In the genomic region with DNA sequence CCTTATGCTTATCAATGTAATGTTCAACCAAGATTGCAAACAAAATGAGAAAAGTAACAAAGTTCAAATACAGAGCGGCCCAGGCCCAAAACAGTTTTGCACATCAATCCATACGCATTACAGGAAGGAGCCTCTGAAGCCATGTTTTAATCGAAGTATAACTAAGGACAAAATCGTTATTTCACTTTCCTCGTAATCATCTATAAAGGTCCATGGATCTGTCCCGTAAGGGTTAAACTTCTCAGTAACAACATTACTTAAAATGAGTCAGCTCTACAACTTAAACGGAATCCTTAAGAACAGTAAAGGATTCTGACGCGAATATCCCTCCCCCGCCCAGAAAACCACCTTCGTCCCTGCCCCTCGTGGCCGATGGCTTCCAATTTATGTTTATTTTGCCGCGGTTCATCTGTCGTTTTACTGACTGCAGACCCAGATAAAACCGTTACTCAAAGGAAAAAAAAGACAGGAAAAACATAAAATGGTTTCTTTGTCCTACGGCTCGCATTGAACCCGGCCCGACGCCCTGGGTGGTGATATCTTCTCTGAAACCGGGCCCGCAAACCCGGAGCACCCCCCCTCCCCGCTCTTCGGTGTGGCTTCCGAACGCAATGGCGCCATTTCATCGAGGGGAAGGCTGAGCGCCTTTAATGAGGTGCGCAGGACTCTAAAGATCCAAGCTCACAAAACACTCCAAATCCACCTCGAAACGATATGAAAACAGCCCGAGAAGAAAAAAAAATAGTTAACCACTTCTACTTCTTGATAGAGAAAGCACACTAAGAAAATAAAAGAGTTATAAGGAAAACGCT, we compare ENCODE assay signal across 8 cellular contexts. TPM values are rescaled to one million over a fixed set of nuclear protein-coding genes. Genes with fewer than 3 reads are reported as not detected.
DNase-seq lines count a peak whose midpoint lies in the region; FAIRE-seq and TF ChIP-seq lines count a peak whose summit lies in the region.

No MANE protein-coding gene starts in this region.

- H3K4me1 ChIP-seq in OCI-LY3 (ENCODE audit: low read length): peaks cover 45% of the 10 kb centered on the region
- H3K4me1 ChIP-seq in neuron (ENCODE audit: insufficient read depth, low read length): peaks cover 40% of the 10 kb centered on the region

- no peak for TF ChIP-seq CTCF in OCI-LY3 (IDR thresholded peaks at IDR 0.05; ENCODE audit: low read depth, low read length)
- TF ChIP-seq CTCF in fibroblast of villous mesenchyme (IDR thresholded peaks at IDR 0.05; ENCODE audit: insufficient read depth, low read depth, low read length): no peak
- TF ChIP-seq CTCF in D721Med (IDR thresholded peaks at IDR 0.05; ENCODE audit: insufficient read depth, missing control alignments): no peak

- peaks cover 73% of the 10 kb centered on the region for H4K20me1 ChIP-seq in OCI-LY3 (ENCODE audit: insufficient read depth, low read length)

- H3K4me2 ChIP-seq in OCI-LY3 (ENCODE audit: low read length): peak overlapping the region; percentile 84

- peak overlapping the region; percentile 100 for H3K9ac ChIP-seq in OCI-LY3 (ENCODE audit: low read length)

- peaks cover 91% of the 10 kb centered on the region for H3K79me2 ChIP-seq in OCI-LY3 (ENCODE audit: low read length)

- H3K27me3 ChIP-seq in OCI-LY3 (ENCODE audit: low read depth, low read length) (no peaks in the 10 kb centered on the region), neuron (ENCODE audit: insufficient read depth, low read length) (no peaks in the 10 kb centered on the region)

- H3K4me3 ChIP-seq in OCI-LY3 (ENCODE audit: low read length) (peak overlapping the region; percentile 98), fibroblast of villous mesenchyme (ENCODE audit: low read depth, low read length) (peak overlapping the region; percentile 97), neuron (ENCODE audit: low read length) (peak overlapping the region; percentile 90)

- peak; percentile 50 for DNase-seq in NCI-H1694 treated with DMSO at 0.1 percent for 48 hours (lab: John Stamatoyannopoulos, UW)
- DNase-seq in NCI-H1694 (lab: John Stamatoyannopoulos, UW): no peak
- peak; percentile 57 for DNase-seq in activated T-helper 9 cell treated with anti-CD3 and anti-CD28 coated beads, Interleukin-2, amount 50 U/mL, for 16 hours (ENCODE audit: low read depth)
- DNase-seq in fibroblast of villous mesenchyme (ENCODE audit: low read depth): peak; percentile 56
- peak; percentile 87 for DNase-seq in superior temporal gyrus (ENCODE audit: extremely low spot score)
- no peak for DNase-seq in D721Med (ENCODE audit: insufficient read length, low spot score)

- H3K36me3 ChIP-seq in OCI-LY3 (replicated peaks; ENCODE audit: low read depth, low read length): peaks cover 67% of the 10 kb centered on the region
- peaks cover 53% of the 10 kb centered on the region for H3K36me3 ChIP-seq in neuron (ENCODE audit: insufficient read depth, low read length)

- no peak for FAIRE-seq in D721Med (lab: Jason Lieb, UNC)

- H2AFZ ChIP-seq in OCI-LY3 (ENCODE audit: low read depth, low read length): no peak overlapping the region
- H2AFZ ChIP-seq in neuron (ENCODE audit: low read depth, low read length): no peak overlapping the region

- peak overlapping the region; percentile 100 for H3K27ac ChIP-seq in OCI-LY3 (ENCODE audit: low read length)

- H3K9me3 ChIP-seq in OCI-LY3 (ENCODE audit: insufficient read depth, low read length) (no peaks in the 10 kb centered on the region), neuron (ENCODE audit: low read length) (no peaks in the 10 kb centered on the region)

RNA-seq across cellular contexts. Expression of a gene that starts 1.0 kb away (rescaled TPM):
- 128 and 135 TPM in 2 replicates for total RNA-seq in fibroblast of villous mesenchyme

RNA-seq across cellular contexts. Expression of a gene that starts 2.0 kb away (rescaled TPM):
- total RNA-seq in fibroblast of villous mesenchyme: 112 and 134 TPM in 2 replicates

RNA-seq across cellular contexts. Expression of a gene that starts 47.5 kb away (rescaled TPM):
- total RNA-seq in fibroblast of villous mesenchyme: 6.1 and 6.9 TPM in 2 replicates

Comparison
In these comparisons a context has a peak if more than half of its experiments do, and no peak if none do; other contexts are left out.
1. DNase-seq: peak in NCI-H1694 treated with DMSO at 0.1 percent for 48 hours (single experiment), activated T-helper 9 cell treated with anti-CD3 and anti-CD28 coated beads, Interleukin-2, amount 50 U/mL, for 16 hours (single experiment), fibroblast of villous mesenchyme (single experiment) and superior temporal gyrus (single experiment); none in NCI-H1694 (single experiment) and D721Med (single experiment).
2. Peak in every context shown above with its lines, with median percentiles within 50 percentile points of each other: H3K4me3 ChIP-seq.